In genomic region chr11:79052539-79052938, GRCh38 we compare ENCODE assay signal across 14 cellular contexts.
DNase-seq lines count a peak whose midpoint lies in the region; ATAC-seq, FAIRE-seq and TF ChIP-seq lines count a peak whose summit lies in the region.
"Had no signal": no experiment of that assay in that cellular context is flagged by ENCODE, and none has a peak within 500 bp of the region (broad histone marks: within the 10 kb centered on the region; RNA-seq: fewer than 3 reads in every experiment).

No MANE protein-coding gene starts in this region.

- H3K27ac ChIP-seq in endothelial cell of umbilical vein (ENCODE audit: insufficient read depth, low read depth, low read length), result no peak overlapping the region
- H3K27ac ChIP-seq: colonic mucosa had no signal

- no peaks in the 10 kb centered on the region for H3K36me3 ChIP-seq in endothelial cell of umbilical vein (ENCODE audit: control insufficient read depth in 2 of 2, extremely low read depth in 1 of 2, insufficient read depth in 2 of 2, low read length in 2 of 2)
- H3K36me3 ChIP-seq: colonic mucosa had no signal

- no peak overlapping the region for H3K9ac ChIP-seq in endothelial cell of umbilical vein (replicated peaks; ENCODE audit: extremely low read depth, insufficient read depth, low read length)

- H3K27ac Mint-ChIP-seq in activated CD8-positive, alpha-beta T cell treated with anti-CD3 and anti-CD28 coated beads for 36 hours, result no peak overlapping the region
- H3K27ac Mint-ChIP-seq: activated T-cell treated with anti-CD3 and anti-CD28 coated beads, Interleukin-2, amount 50 U/mL, for 72 hours; T-cell had no signal

- H3K27me3 Mint-ChIP-seq in activated CD8-positive, alpha-beta T cell treated with anti-CD3 and anti-CD28 coated beads for 36 hours, result peaks cover 6% of the 10 kb centered on the region

- H3K27me3 ChIP-seq in endothelial cell of umbilical vein (ENCODE audit: control insufficient read depth in 2 of 2, insufficient read depth in 2 of 2, low read length in 2 of 2), result peaks cover 9 to 14% of the 10 kb centered on the region in 2 experiments
- H3K27me3 ChIP-seq: colonic mucosa had no signal

- ATAC-seq in GM19452 (IDR thresholded peaks at IDR 0.05; ENCODE audit: unreplicated experiment), result no peak
- no peak for ATAC-seq in activated CD8-positive, alpha-beta T cell treated with anti-CD3 and anti-CD28 coated beads for 36 hours
- ATAC-seq: activated T-cell treated with anti-CD3 and anti-CD28 coated beads, Interleukin-2, amount 50 U/mL, for 72 hours; T-cell had no signal

- H3K4me3 Mint-ChIP-seq in activated CD8-positive, alpha-beta T cell treated with anti-CD3 and anti-CD28 coated beads for 36 hours, result no peak overlapping the region
- H3K4me3 Mint-ChIP-seq: activated T-cell treated with anti-CD3 and anti-CD28 coated beads, Interleukin-2, amount 50 U/mL, for 72 hours; T-cell had no signal

- TF ChIP-seq POLR2A in endothelial cell of umbilical vein (IDR thresholded peaks at IDR 0.05; ENCODE audit: low read depth, low read length), result no peak

- peak; percentile 64 for FAIRE-seq in endothelial cell of umbilical vein (lab: Jason Lieb, UNC)
- FAIRE-seq: small intestine had no signal

- H4K20me1 ChIP-seq in endothelial cell of umbilical vein (replicated peaks; ENCODE audit: control insufficient read depth, extremely low read depth, insufficient read depth, low read length), result no peaks in the 10 kb centered on the region

- no peaks in the 10 kb centered on the region for H3K9me1 ChIP-seq in endothelial cell of umbilical vein (replicated peaks; ENCODE audit: control insufficient read depth, extremely low read depth, insufficient read depth, low read length)

- no peaks in the 10 kb centered on the region for H3K4me1 ChIP-seq in endothelial cell of umbilical vein (ENCODE audit: control insufficient read depth, extremely low read depth, insufficient read depth, low read length)
- H3K4me1 ChIP-seq: colonic mucosa had no signal

- no peak overlapping the region for H3K4me2 ChIP-seq in endothelial cell of umbilical vein (ENCODE audit: insufficient read depth, low read length)

- CTCF ChIA-PET in endothelial cell of umbilical vein (lab: Charles Lee), result interaction anchor here (0.8 to 4.7 kb wide), 15 partner anchors 9 to 410 kb away, joined by 3 to 74 read pairs (median 4); no protein-coding TSS in a partner anchor
- CTCF ChIA-PET in activated CD8-positive, alpha-beta T cell treated with anti-CD3 and anti-CD28 coated beads for 36 hours (lab: Charles Lee), result interaction anchor here (1.0 kb wide), 1 partner anchor 407 kb away, joined by 3 read pairs; no protein-coding TSS in a partner anchor

- no peak overlapping the region for H2AFZ ChIP-seq in endothelial cell of umbilical vein (ENCODE audit: low read depth, low read length)

- DNase-seq in NCI-H2171 treated with DMSO at 0.1 percent for 48 hours (lab: John Stamatoyannopoulos, UW), result peak; percentile 47
- DNase-seq in NCI-H2171 (lab: John Stamatoyannopoulos, UW), result no peak
- DNase-seq in NCI-H2227 (lab: John Stamatoyannopoulos, UW; ENCODE audit: unreplicated experiment), result peak; percentile 30
- peak; percentile 28 for DNase-seq in endothelial cell of umbilical vein (ENCODE audit: low read depth, low spot score)
- DNase-seq in retina, result peak; percentile 48
- DNase-seq in stimulated activated CD4-positive, alpha-beta T cell treated with anti-CD3 and anti-CD28 coated beads, Interleukin-4, amount 100 ng/mL, for 4 hours, result no peak
- no peak for DNase-seq in activated CD8-positive, alpha-beta T cell treated with anti-CD3 and anti-CD28 coated beads for 36 hours
- DNase-seq: activated T-cell treated with anti-CD3 and anti-CD28 coated beads, Interleukin-2, amount 50 U/mL, for 72 hours; AML-193; colonic mucosa; MV-4-11; small intestine; T-cell had no signal

- H3K9me3 Mint-ChIP-seq in activated CD8-positive, alpha-beta T cell treated with anti-CD3 and anti-CD28 coated beads for 36 hours, result no peaks in the 10 kb centered on the region
- H3K9me3 Mint-ChIP-seq: activated T-cell treated with anti-CD3 and anti-CD28 coated beads, Interleukin-2, amount 50 U/mL, for 72 hours; T-cell had no signal

- no peaks in the 10 kb centered on the region for H3K9me3 ChIP-seq in endothelial cell of umbilical vein (replicated peaks; ENCODE audit: control insufficient read depth, insufficient read depth, low read length)
- H3K9me3 ChIP-seq: colonic mucosa had no signal

- peak in 1 of 2 donors; percentile 66 for TF ChIP-seq CTCF in endothelial cell of umbilical vein (IDR thresholded peaks at IDR 0.05; ENCODE audit: extremely low read depth in 1 of 2, insufficient read depth in 1 of 2, low read depth in 1 of 2, low read length in 2 of 2)
- no peak for TF ChIP-seq CTCF in activated CD8-positive, alpha-beta T cell treated with anti-CD3 and anti-CD28 coated beads for 36 hours (IDR thresholded peaks at IDR 0.05)

- H3K4me1 Mint-ChIP-seq in activated CD8-positive, alpha-beta T cell treated with anti-CD3 and anti-CD28 coated beads for 36 hours (ENCODE audit: low read depth), result no peaks in the 10 kb centered on the region
- H3K4me1 Mint-ChIP-seq: T-cell had no signal

- H3K79me2 ChIP-seq in endothelial cell of umbilical vein (ENCODE audit: control insufficient read depth, insufficient read depth, low read length), result no peaks in the 10 kb centered on the region

- no peaks in the 10 kb centered on the region for H3K36me3 Mint-ChIP-seq in activated CD8-positive, alpha-beta T cell treated with anti-CD3 and anti-CD28 coated beads for 36 hours (ENCODE audit: low read depth)
- H3K36me3 Mint-ChIP-seq: T-cell had no signal

- intact Hi-C loops in endothelial cell of umbilical vein (cut with micrococcal nuclease), result loop anchor here (5.0 kb wide), 1 partner anchor 405 kb away; no protein-coding TSS in a partner anchor
- intact Hi-C loops in activated CD8-positive, alpha-beta T cell treated with anti-CD3 and anti-CD28 coated beads for 36 hours (cut with micrococcal nuclease), result no loop called here

- dilution Hi-C loops in endothelial cell of umbilical vein (cut with MboI; ENCODE audit: extremely low pct_ligation_motif_present, low sequenced_read_pairs), result no loop called here

- H3K4me3 ChIP-seq in endothelial cell of umbilical vein (replicated peaks in 1 of 3; ENCODE audit: insufficient read depth in 1 of 3, low read depth in 1 of 3, low read length in 3 of 3), result no peak overlapping the region
- H3K4me3 ChIP-seq: colonic mucosa had no signal

- no TSS peak for BruUV-seq in endothelial cell of umbilical vein (replicated peaks; lab: Mats Ljungman, UMichigan)

- POLR2A ChIA-PET in endothelial cell of umbilical vein (lab: Charles Lee), result no interaction called here
- POLR2A ChIA-PET in activated CD8-positive, alpha-beta T cell treated with anti-CD3 and anti-CD28 coated beads for 36 hours (lab: Charles Lee), result no interaction called here

TF ChIP-seq in endothelial cell of umbilical vein, 7 proteins besides CTCF, POLR2A, EP300 and RAD21:
- TF ChIP-seq JUN (IDR thresholded peaks at IDR 0.05; ENCODE audit: borderline replicate concordance, insufficient read depth, insufficient read length, low read depth), result no peak
- TF ChIP-seq EZH2 (IDR thresholded peaks at IDR 0.05; ENCODE audit: borderline replicate concordance, low read depth, low read length, severe bottlenecking), result no peak
- no peak for TF ChIP-seq MAX (IDR thresholded peaks at IDR 0.05; ENCODE audit: insufficient read depth, insufficient read length)
- no peak for TF ChIP-seq GATA2 (IDR thresholded peaks at IDR 0.05; ENCODE audit: insufficient read depth, insufficient read length, low read depth, low read length)
- TF ChIP-seq MYC (IDR thresholded peaks at IDR 0.05; ENCODE audit: low read depth, low read length), result no peak
- TF ChIP-seq FOS (IDR thresholded peaks at IDR 0.05; ENCODE audit: borderline replicate concordance, insufficient read depth, low read length), result no peak
- no peak for TF ChIP-seq POLR2AphosphoS5 (IDR thresholded peaks at IDR 0.05; ENCODE audit: insufficient read depth, low read depth, low read length)

Comparison
In these comparisons a context has a peak if more than half of its experiments do, and no peak if none do; other contexts are left out.
1. DNase-seq: peak in NCI-H2171 treated with DMSO at 0.1 percent for 48 hours (single experiment), NCI-H2227 (single experiment), endothelial cell of umbilical vein (single experiment) and retina (single experiment); none in NCI-H2171 (single experiment), stimulated activated CD4-positive, alpha-beta T cell treated with anti-CD3 and anti-CD28 coated beads, Interleukin-4, amount 100 ng/mL, for 4 hours (0 of 2) and activated CD8-positive, alpha-beta T cell treated with anti-CD3 and anti-CD28 coated beads for 36 hours (single experiment).